In genomic region chr15:41603941-41604660, GRCh38 we compare ENCODE assay signal across 8 cellular contexts. TPM values are rescaled to one million over a fixed set of nuclear protein-coding genes. Genes with fewer than 3 reads are reported as not detected.
DNase-seq lines count a peak whose midpoint lies in the region; ATAC-seq and TF ChIP-seq lines count a peak whose summit lies in the region.

No MANE protein-coding gene starts in this region.

- H3K9me3 Mint-ChIP-seq in chondrocyte (ENCODE audit: low read depth): no peaks in the 10 kb centered on the region

- H3K36me3 Mint-ChIP-seq in chondrocyte (ENCODE audit: low read depth): no peaks in the 10 kb centered on the region

- peak; percentile 79 to 81 for ATAC-seq in activated CD4-positive, CD25-positive, alpha-beta regulatory T cell treated with anti-CD3 and anti-CD28 coated beads, Interleukin-2, amount 50 U/mL, for 24 hours
- ATAC-seq in GM19035 (IDR thresholded peaks at IDR 0.05; ENCODE audit: unreplicated experiment): no peak

- DNase-seq in A172 (ENCODE audit: low spot score): peak; percentile 62
- DNase-seq in NCI-H2171 treated with DMSO at 0.1 percent for 48 hours (lab: John Stamatoyannopoulos, UW): peak; percentile 66
- no peak for DNase-seq in chondrocyte (ENCODE audit: low spot score)
- DNase-seq in kidney tubule cell (ENCODE audit: low spot score): peak; percentile 67
- DNase-seq in stimulated activated CD4-positive, alpha-beta T cell treated with anti-CD3 and anti-CD28 coated beads, Interleukin-1b, Interleukin-23, amount 100 ng/mL, for 4 hours (ENCODE audit: low read depth in 2 of 2): peak; percentile 28 to 56

- peaks cover 3% of the 10 kb centered on the region for H3K27me3 Mint-ChIP-seq in chondrocyte (ENCODE audit: low read depth)

- peak overlapping the region; percentile 95 for H3K27ac Mint-ChIP-seq in chondrocyte (ENCODE audit: unreplicated experiment)

- TF ChIP-seq CTCF in GM12875 (IDR thresholded peaks at IDR 0.05; ENCODE audit: borderline replicate concordance, insufficient read depth, low read depth, low read length) (peak; percentile 86), chondrocyte (IDR thresholded peaks at IDR 0.05) (peak; percentile 93)

- peaks cover 34% of the 10 kb centered on the region for H3K4me1 Mint-ChIP-seq in chondrocyte (ENCODE audit: low read depth)

- H3K4me3 Mint-ChIP-seq in chondrocyte (ENCODE audit: unreplicated experiment): peak overlapping the region; percentile 75

- H3K4me3 ChIP-seq in GM12875 (ENCODE audit: low read depth, low read length): no peak overlapping the region

RNA-seq across cellular contexts. Expression of gene TYRO3, which starts 45.1 kb away (rescaled TPM):
- total RNA-seq in A172 (2014; rRNA removed; shearing (Covaris generic)): 10.7 and 22.2 TPM in 2 replicates
- 11.8 to 20.3 TPM (median 16.4 TPM) in 3 replicates for total RNA-seq in chondrocyte

RNA-seq across cellular contexts. Expression of gene MGA, which starts 56.1 kb away (rescaled TPM):
- 21.9 and 33.3 TPM in 2 replicates for total RNA-seq in A172 (2014; rRNA removed; shearing (Covaris generic))
- 38.0 to 39.4 TPM (median 38.3 TPM) in 3 replicates for total RNA-seq in chondrocyte
